ENCODE assay signal across 1 cellular context in genomic region chr17:5486206-5487124, GRCh38.
TF ChIP-seq lines count a peak whose summit lies in the region.

Gene MIS12, plus strand, starts transcription at chr17:5486566. Its CDS starts 2,297 bp downstream, at chr17:5488863.

TF ChIP-seq in HepG2, 621 proteins besides CTCF, POLR2A, EP300 and RAD21 (continued from another document and continues in another):
- TF ChIP-seq, protein P1, sequence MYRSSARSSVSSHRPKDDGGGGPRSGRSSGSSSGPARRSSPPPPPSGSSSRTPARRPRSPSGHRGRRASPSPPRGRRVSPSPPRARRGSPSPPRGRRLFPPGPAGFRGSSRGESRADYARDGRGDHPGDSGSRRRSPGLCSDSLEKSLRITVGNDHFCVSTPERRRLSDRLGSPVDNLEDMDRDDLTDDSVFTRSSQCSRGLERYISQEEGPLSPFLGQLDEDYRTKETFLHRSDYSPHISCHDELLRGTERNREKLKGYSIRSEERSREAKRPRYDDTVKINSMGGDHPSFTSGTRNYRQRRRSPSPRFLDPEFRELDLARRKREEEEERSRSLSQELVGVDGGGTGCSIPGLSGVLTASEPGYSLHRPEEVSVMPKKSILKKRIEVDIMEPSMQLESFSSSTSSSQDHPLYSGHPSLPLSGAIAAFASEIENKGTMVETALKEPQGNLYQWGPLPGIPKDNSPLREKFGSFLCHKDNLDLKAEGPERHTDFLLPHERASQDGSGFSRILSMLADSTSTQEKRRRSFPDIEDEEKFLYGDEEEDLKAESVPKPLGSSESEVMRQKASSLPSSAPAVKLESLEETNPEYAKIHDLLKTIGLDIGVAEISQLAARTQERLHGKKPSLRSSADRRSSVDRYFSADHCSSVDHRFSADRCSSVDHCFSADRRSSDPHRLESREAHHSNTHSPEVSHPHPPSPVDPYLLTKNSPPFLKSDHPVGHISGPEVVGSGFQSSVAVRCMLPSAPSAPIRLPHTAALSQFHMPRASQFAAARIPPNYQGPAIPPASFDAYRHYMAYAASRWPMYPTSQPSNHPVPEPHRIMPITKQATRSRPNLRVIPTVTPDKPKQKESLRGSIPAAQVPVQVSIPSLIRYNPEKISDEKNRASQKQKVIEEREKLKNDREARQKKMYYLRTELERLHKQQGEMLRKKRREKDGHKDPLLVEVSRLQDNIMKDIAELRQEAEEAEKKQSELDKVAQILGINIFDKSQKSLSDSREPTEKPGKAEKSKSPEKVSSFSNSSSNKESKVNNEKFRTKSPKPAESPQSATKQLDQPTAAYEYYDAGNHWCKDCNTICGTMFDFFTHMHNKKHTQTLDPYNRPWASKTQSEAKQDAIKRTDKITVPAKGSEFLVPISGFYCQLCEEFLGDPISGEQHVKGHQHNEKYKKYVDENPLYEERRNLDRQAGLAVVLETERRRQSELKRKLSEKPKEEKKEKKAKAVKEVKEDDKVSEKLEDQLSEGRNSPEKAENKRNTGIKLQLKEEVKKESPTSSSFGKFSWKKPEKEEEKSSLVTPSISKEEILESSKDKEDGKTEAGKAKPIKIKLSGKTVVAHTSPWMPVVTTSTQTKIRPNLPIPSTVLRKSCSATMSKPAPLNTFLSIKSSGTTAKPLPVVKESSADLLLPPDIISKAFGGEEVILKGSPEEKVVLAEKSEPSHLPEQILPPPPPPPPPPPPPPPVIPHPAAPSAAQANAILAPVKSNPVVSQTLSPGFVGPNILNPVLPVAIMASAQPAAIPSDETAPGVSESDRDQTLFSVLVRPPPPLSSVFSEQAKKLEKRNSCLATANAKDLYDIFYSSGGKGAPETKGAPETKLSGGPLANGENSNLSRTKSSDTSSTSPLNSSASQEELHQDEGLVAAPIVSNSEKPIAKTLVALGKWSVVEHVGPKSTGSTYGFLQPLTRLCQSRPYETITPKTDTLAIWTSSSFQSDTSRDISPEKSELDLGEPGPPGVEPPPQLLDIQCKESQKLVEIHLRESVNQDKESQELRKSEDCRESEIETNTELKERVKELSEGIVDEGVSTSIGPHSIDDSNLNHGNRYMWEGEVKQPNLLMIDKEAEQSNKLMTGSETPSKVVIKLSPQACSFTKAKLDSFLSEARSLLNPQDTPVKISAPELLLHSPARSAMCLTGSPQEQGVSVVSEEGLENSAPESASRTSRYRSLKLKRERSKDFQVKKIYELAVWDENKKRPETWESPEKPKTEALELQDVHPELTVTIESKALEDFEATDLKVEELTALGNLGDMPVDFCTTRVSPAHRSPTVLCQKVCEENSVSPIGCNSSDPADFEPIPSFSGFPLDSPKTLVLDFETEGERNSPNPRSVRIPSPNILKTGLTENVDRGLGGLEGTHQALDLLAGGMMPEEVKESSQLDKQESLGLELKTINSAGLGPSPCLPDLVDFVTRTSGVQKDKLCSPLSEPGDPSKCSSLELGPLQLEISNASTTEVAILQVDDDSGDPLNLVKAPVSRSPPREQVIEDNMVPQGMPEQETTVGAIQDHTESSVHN (CRISPR knock-in tag; IDR thresholded peaks at IDR 0.05) = no peak
- TF ChIP-seq ARID5B (CRISPR knock-in tag; IDR thresholded peaks at IDR 0.05) (peak; percentile 34; the same call in 1 of the 2 replicates), ZNF619 (CRISPR knock-in tag; IDR thresholded peaks at IDR 0.05) (no peak), TRIM24 (CRISPR knock-in tag; IDR thresholded peaks at IDR 0.05) (no peak), HNF1A (IDR thresholded peaks at IDR 0.05; ENCODE audit: low read depth) (no peak), HNF1A (CRISPR knock-in tag; IDR thresholded peaks at IDR 0.05; ENCODE audit: borderline replicate concordance) (no peak), ZNF724P (CRISPR knock-in tag; IDR thresholded peaks at IDR 0.05; ENCODE audit: borderline replicate concordance) (peak; percentile 51; the same call in 1 of the 2 replicates), ZFP36 (IDR thresholded peaks at IDR 0.05; ENCODE audit: borderline replicate concordance, low read depth, low read length, partially characterized antibody) (no peak), ZMYM4 (CRISPR knock-in tag; IDR thresholded peaks at IDR 0.05) (peak; percentile 86), NFATC3 (CRISPR knock-in tag; IDR thresholded peaks at IDR 0.05) (no peak), MNT (IDR thresholded peaks at IDR 0.05) (no peak), ZFP41 (CRISPR knock-in tag; IDR thresholded peaks at IDR 0.05; ENCODE audit: borderline replicate concordance) (peak; percentile 79; the same call in 1 of the 2 replicates), TBX3 (IDR thresholded peaks at IDR 0.05; ENCODE audit: borderline replicate concordance) (peak; percentile 63; the same call in 1 of the 2 replicates), AGO2 (optimal IDR thresholded peaks at IDR 0.05; ENCODE audit: low read depth, low read length) (peak; percentile 72), ZNF501 (CRISPR knock-in tag; IDR thresholded peaks at IDR 0.05) (peak; percentile 66; the same call in 1 of the 2 replicates), ZBTB10 (CRISPR knock-in tag; IDR thresholded peaks at IDR 0.05; ENCODE audit: borderline replicate concordance) (peak; percentile 93), ZNF143 (CRISPR knock-in tag; IDR thresholded peaks at IDR 0.05) (peak; percentile 93), ELF1 (CRISPR knock-in tag; IDR thresholded peaks at IDR 0.05) (peak; percentile 79), NCOA5 (CRISPR knock-in tag; IDR thresholded peaks at IDR 0.05) (no peak), ETV5 (CRISPR knock-in tag; IDR thresholded peaks at IDR 0.05; ENCODE audit: borderline replicate concordance) (peak; percentile 80), ARNT (IDR thresholded peaks at IDR 0.05) (no peak), CBFB (CRISPR knock-in tag; IDR thresholded peaks at IDR 0.05) (0 out of 2 replicates have a peak, but pooled peaks have one; percentile 60), ZNF33A (CRISPR knock-in tag; IDR thresholded peaks at IDR 0.05; ENCODE audit: borderline replicate concordance) (no peak), ZNF550 (CRISPR knock-in tag; IDR thresholded peaks at IDR 0.05; ENCODE audit: borderline replicate concordance) (no peak), ATM (IDR thresholded peaks at IDR 0.05; ENCODE audit: borderline replicate concordance) (no peak), ZNF816 (CRISPR knock-in tag; IDR thresholded peaks at IDR 0.05; ENCODE audit: borderline replicate concordance) (no peak), SNRNP70 (IDR thresholded peaks at IDR 0.05; ENCODE audit: low read depth, low read length) (no peak), RAD51 (IDR thresholded peaks at IDR 0.05; ENCODE audit: borderline replicate concordance) (no peak), ELF3 (CRISPR knock-in tag; IDR thresholded peaks at IDR 0.05) (peak; percentile 50; the same call in 1 of the 2 replicates), MED13 (CRISPR knock-in tag; IDR thresholded peaks at IDR 0.05) (no peak; the same call in 1 of the 2 replicates), CC2D1A (CRISPR knock-in tag; IDR thresholded peaks at IDR 0.05) (no peak), ZNF274 (CRISPR knock-in tag; IDR thresholded peaks at IDR 0.05) (no peak), ZNF776 (CRISPR knock-in tag; IDR thresholded peaks at IDR 0.05) (peak; percentile 78; the same call in 1 of the 2 replicates), ERF (CRISPR knock-in tag; IDR thresholded peaks at IDR 0.05) (peak; percentile 66)
- TF ChIP-seq, protein P2, sequence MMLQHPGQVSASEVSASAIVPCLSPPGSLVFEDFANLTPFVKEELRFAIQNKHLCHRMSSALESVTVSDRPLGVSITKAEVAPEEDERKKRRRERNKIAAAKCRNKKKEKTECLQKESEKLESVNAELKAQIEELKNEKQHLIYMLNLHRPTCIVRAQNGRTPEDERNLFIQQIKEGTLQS (CRISPR knock-in tag; IDR thresholded peaks at IDR 0.05) = no peak; the same call in 1 of the 2 replicates
- TF ChIP-seq, protein P3, sequence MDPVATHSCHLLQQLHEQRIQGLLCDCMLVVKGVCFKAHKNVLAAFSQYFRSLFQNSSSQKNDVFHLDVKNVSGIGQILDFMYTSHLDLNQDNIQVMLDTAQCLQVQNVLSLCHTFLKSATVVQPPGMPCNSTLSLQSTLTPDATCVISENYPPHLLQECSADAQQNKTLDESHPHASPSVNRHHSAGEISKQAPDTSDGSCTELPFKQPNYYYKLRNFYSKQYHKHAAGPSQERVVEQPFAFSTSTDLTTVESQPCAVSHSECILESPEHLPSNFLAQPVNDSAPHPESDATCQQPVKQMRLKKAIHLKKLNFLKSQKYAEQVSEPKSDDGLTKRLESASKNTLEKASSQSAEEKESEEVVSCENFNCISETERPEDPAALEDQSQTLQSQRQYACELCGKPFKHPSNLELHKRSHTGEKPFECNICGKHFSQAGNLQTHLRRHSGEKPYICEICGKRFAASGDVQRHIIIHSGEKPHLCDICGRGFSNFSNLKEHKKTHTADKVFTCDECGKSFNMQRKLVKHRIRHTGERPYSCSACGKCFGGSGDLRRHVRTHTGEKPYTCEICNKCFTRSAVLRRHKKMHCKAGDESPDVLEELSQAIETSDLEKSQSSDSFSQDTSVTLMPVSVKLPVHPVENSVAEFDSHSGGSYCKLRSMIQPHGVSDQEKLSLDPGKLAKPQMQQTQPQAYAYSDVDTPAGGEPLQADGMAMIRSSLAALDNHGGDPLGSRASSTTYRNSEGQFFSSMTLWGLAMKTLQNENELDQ (CRISPR knock-in tag; IDR thresholded peaks at IDR 0.05; ENCODE audit: borderline replicate concordance) = peak; percentile 81; the same call in 1 of the 2 replicates
